ENCODE assay signal across 19 cellular contexts in genomic region chr9:86676426-86676825, GRCh38.
"Had no signal": no experiment of that assay in that cellular context is flagged by ENCODE, and none has a peak within 500 bp of the region (broad histone marks: within the 10 kb centered on the region; RNA-seq: fewer than 3 reads in every experiment).

No MANE protein-coding gene starts in this region.

- H3K27me3 ChIP-seq: colonic mucosa, foreskin keratinocyte, right atrium auricular region, sigmoid colon, suprapubic skin, tibial artery, upper lobe of right lung, vagina had no signal

- H3K27ac Mint-ChIP-seq: immature natural killer cell; mesothelial cell of epicardium; natural killer cell treated with Interleukin-12 subunit alpha and Interleukin-12 subunit beta and Interleukin-15 and Interleukin-18, amount 100 ng/mL, for 72 hours had no signal

- H3K36me3 ChIP-seq: colonic mucosa, right atrium auricular region, sigmoid colon, suprapubic skin, tibial artery, upper lobe of right lung, vagina had no signal

- DNase-seq: colonic mucosa; dermis blood vessel endothelial cell; erythroblast; immature natural killer cell; kidney; left cardiac atrium; posterior cingulate gyrus; sigmoid colon; small intestine; stimulated activated CD4-positive, alpha-beta T cell treated with anti-CD3 and anti-CD28 coated beads, Interleukin-2, amount 100 ng/mL, for 48 hours; stimulated activated naive CD4-positive, alpha-beta T cell treated with Interleukin-2 at 50 U/mL for 16 hours; tibial artery; upper lobe of right lung had no signal

- H3K27ac ChIP-seq: colonic mucosa, foreskin keratinocyte, right atrium auricular region, sigmoid colon, suprapubic skin, tibial artery, upper lobe of right lung, vagina had no signal

- H3K9me3 ChIP-seq: colonic mucosa, sigmoid colon, suprapubic skin, tibial artery, upper lobe of right lung, vagina had no signal

- H3K4me1 Mint-ChIP-seq: immature natural killer cell had no signal

- FAIRE-seq: kidney, small intestine had no signal

- H3K36me3 Mint-ChIP-seq: mesothelial cell of epicardium; natural killer cell treated with Interleukin-12 subunit alpha and Interleukin-12 subunit beta and Interleukin-15 and Interleukin-18, amount 100 ng/mL, for 72 hours had no signal

- ATAC-seq: foreskin keratinocyte; left cardiac atrium; natural killer cell treated with Interleukin-12 subunit alpha and Interleukin-12 subunit beta and Interleukin-15 and Interleukin-18, amount 100 ng/mL, for 72 hours; upper lobe of right lung had no signal

- H3K9me3 Mint-ChIP-seq: immature natural killer cell; natural killer cell treated with Interleukin-12 subunit alpha and Interleukin-12 subunit beta and Interleukin-15 and Interleukin-18, amount 100 ng/mL, for 72 hours had no signal

- H3K4me1 ChIP-seq: colonic mucosa, foreskin keratinocyte, right atrium auricular region, suprapubic skin, tibial artery, upper lobe of right lung, vagina had no signal

- H3K4me3 ChIP-seq: colonic mucosa, right atrium auricular region, sigmoid colon, suprapubic skin, tibial artery, upper lobe of right lung, vagina had no signal

- H3K4me3 Mint-ChIP-seq: immature natural killer cell; mesothelial cell of epicardium; natural killer cell treated with Interleukin-12 subunit alpha and Interleukin-12 subunit beta and Interleukin-15 and Interleukin-18, amount 100 ng/mL, for 72 hours had no signal
